16 cellular contexts compared by ENCODE assay signal in the genomic region with DNA sequence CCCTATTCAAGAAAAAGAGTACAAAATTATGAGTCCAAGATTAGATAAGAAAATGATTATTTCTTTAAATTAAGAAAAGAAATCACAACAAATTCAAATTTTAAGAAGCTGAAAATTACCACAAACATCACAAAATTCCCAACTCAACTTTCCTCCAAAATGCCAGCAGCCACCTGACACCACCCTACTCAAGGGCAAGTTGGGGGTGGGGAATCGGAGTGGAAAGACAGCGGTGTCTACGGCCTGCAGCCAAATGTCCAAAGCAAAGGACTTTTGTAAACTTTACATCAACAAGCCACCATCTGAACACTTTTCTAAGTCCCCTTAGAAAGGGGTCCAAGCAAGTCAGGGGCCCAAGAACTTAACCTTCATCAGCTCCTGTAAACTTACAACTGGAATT. TPM values are rescaled to one million over a fixed set of nuclear protein-coding genes. Genes with fewer than 3 reads are reported as not detected.
DNase-seq lines count a peak whose midpoint lies in the region; ATAC-seq and TF ChIP-seq lines count a peak whose summit lies in the region.
"Had no signal": no experiment of that assay in that cellular context is flagged by ENCODE, and none has a peak within 500 bp of the region (broad histone marks: within the 10 kb centered on the region; RNA-seq: fewer than 3 reads in every experiment).

No MANE protein-coding gene starts in this region.

- POLR2A ChIA-PET in CD4-positive, alpha-beta T cell (lab: Charles Lee), result no interaction called here

- H3K27me3 ChIP-seq in CD4-positive, alpha-beta T cell (ENCODE audit: control insufficient read depth, insufficient read depth, low read length), result peaks cover 44% of the 10 kb centered on the region

- H3K36me3 Mint-ChIP-seq in brain (peaks cover 6% of the 10 kb centered on the region), osteocyte (ENCODE audit: unreplicated experiment) (no peaks in the 10 kb centered on the region), type B pancreatic cell (peaks cover 5% of the 10 kb centered on the region), natural killer cell (no peaks in the 10 kb centered on the region)
- no peaks in the 10 kb centered on the region for H3K36me3 Mint-ChIP-seq in CD4-positive, alpha-beta T cell (ENCODE audit: low read depth)
- H3K36me3 Mint-ChIP-seq: CD4-positive, alpha-beta memory T cell had no signal

- DNase-seq in DMS 273 (lab: John Stamatoyannopoulos, UW; ENCODE audit: unreplicated experiment) (peak; percentile 11), DMS 273 treated with DMSO at 0.1 percent for 48 hours (lab: John Stamatoyannopoulos, UW) (no peak), osteocyte (ENCODE audit: extremely low spot score, unreplicated experiment) (peak; percentile 32), type B pancreatic cell (ENCODE audit: extremely low spot score, unreplicated experiment) (no peak), natural killer cell (no peak)
- DNase-seq in stimulated activated CD4-positive, alpha-beta T cell treated with anti-CD3 and anti-CD28 coated beads, Interleukin-4, amount 100 ng/mL, for 1 hour, result no peak
- no peak for DNase-seq in CD4-positive, alpha-beta T cell
- DNase-seq: AML-193; CD4-positive, alpha-beta memory T cell; DMS53; DND-41; H9 had no signal

- peak overlapping the region in 1 of 5 experiments; percentile 5 for H3K27ac Mint-ChIP-seq in brain
- no peak overlapping the region for H3K27ac Mint-ChIP-seq in osteocyte (ENCODE audit: unreplicated experiment)
- no peak overlapping the region for H3K27ac Mint-ChIP-seq in type B pancreatic cell
- H3K27ac Mint-ChIP-seq in natural killer cell, result no peak overlapping the region
- H3K27ac Mint-ChIP-seq in CD4-positive, alpha-beta T cell, result no peak overlapping the region
- H3K27ac Mint-ChIP-seq: CD4-positive, alpha-beta memory T cell; H9 had no signal

- CTCF ChIA-PET in CD4-positive, alpha-beta T cell (lab: Charles Lee), result no interaction called here

- H3K9me3 ChIP-seq in CD4-positive, alpha-beta T cell (ENCODE audit: control insufficient read depth, low read length), result peaks cover 8% of the 10 kb centered on the region

- H3K4me1 Mint-ChIP-seq in brain (peaks cover 28% of the 10 kb centered on the region), osteocyte (ENCODE audit: unreplicated experiment) (peaks cover 10% of the 10 kb centered on the region), type B pancreatic cell (ENCODE audit: unreplicated experiment) (peaks cover 13% of the 10 kb centered on the region), natural killer cell (no peaks in the 10 kb centered on the region)
- H3K4me1 Mint-ChIP-seq in CD4-positive, alpha-beta T cell (ENCODE audit: low read depth), result no peaks in the 10 kb centered on the region
- H3K4me1 Mint-ChIP-seq: CD4-positive, alpha-beta memory T cell had no signal

- H3K27me3 Mint-ChIP-seq in brain, result peaks cover 65% of the 10 kb centered on the region
- peaks cover 77% of the 10 kb centered on the region for H3K27me3 Mint-ChIP-seq in osteocyte (ENCODE audit: unreplicated experiment)
- peaks cover 62% of the 10 kb centered on the region for H3K27me3 Mint-ChIP-seq in type B pancreatic cell
- peaks cover 47 to 72% of the 10 kb centered on the region in 2 donors for H3K27me3 Mint-ChIP-seq in natural killer cell (ENCODE audit: low read depth in 2 of 2)
- peaks cover 64% of the 10 kb centered on the region for H3K27me3 Mint-ChIP-seq in CD4-positive, alpha-beta T cell

- intact Hi-C loops in natural killer cell (cut with micrococcal nuclease), result no loop called here
- intact Hi-C loops in CD4-positive, alpha-beta T cell (cut with DNase I, micrococcal nuclease), result no loop called here

- ATAC-seq in natural killer cell, result no peak
- no peak for ATAC-seq in CD4-positive, alpha-beta T cell (ENCODE audit: poor library complexity)
- ATAC-seq: A549, HepG2 had no signal

- TF ChIP-seq CTCF in brain (conservative IDR thresholded peaks at IDR 0.05) (no peak), osteocyte (IDR thresholded peaks at IDR 0.05) (no peak), type B pancreatic cell (conservative IDR thresholded peaks at IDR 0.05) (no peak), natural killer cell (IDR thresholded peaks at IDR 0.05) (no peak)
- no peak for TF ChIP-seq CTCF in CD4-positive, alpha-beta T cell (IDR thresholded peaks at IDR 0.05)

- H3K27ac ChIP-seq in CD4-positive, alpha-beta T cell (ENCODE audit: low read depth, low read length), result no peak overlapping the region
- H3K27ac ChIP-seq: 22Rv1 had no signal

- H3K9me3 Mint-ChIP-seq in brain (peaks cover 2 to 25% (median 14%) of the 10 kb centered on the region in 5 experiments), osteocyte (ENCODE audit: unreplicated experiment) (peaks cover 5% of the 10 kb centered on the region), type B pancreatic cell (peaks cover 6% of the 10 kb centered on the region), natural killer cell (no peaks in the 10 kb centered on the region)
- H3K9me3 Mint-ChIP-seq in CD4-positive, alpha-beta T cell, result peaks cover 5% of the 10 kb centered on the region

- H3K4me3 Mint-ChIP-seq in brain, result peak overlapping the region in 3 of 5 experiments; percentile 81 to 90 (median 82)
- no peak overlapping the region for H3K4me3 Mint-ChIP-seq in osteocyte (ENCODE audit: unreplicated experiment)
- H3K4me3 Mint-ChIP-seq in type B pancreatic cell, result peak overlapping the region; percentile 54
- H3K4me3 Mint-ChIP-seq in natural killer cell, result no peak overlapping the region
- H3K4me3 Mint-ChIP-seq in CD4-positive, alpha-beta T cell, result no peak overlapping the region
- H3K4me3 Mint-ChIP-seq: CD4-positive, alpha-beta memory T cell had no signal

RNA-seq across cellular contexts. Expression of a gene that starts 1.6 kb away (rescaled TPM):
- polyA plus RNA-seq in brain (ENCODE audit: insufficient read depth, low read depth, low replicate concordance), result 24.9 TPM
- total RNA-seq in osteocyte (not detected in 2 replicates), type B pancreatic cell (ENCODE audit: low replicate concordance) (8.1 and 8.4 TPM in 2 replicates), natural killer cell (under 1 TPM in 1 of 3 donors, not detected in 2; 0.30 TPM)
- total RNA-seq in CD4-positive, alpha-beta T cell, result not detected
- total RNA-seq: CD4-positive, alpha-beta memory T cell; HepG2 had no signal
- polyA plus RNA-seq: CD4-positive, alpha-beta memory T cell; HepG2 had no signal

Comparison
In these comparisons a context has a peak if more than half of its experiments do, and no peak if none do; other contexts are left out.
1. DNase-seq: peak in DMS 273 (single experiment) and osteocyte (single experiment); none in DMS 273 treated with DMSO at 0.1 percent for 48 hours (single experiment), type B pancreatic cell (single experiment), stimulated activated CD4-positive, alpha-beta T cell treated with anti-CD3 and anti-CD28 coated beads, Interleukin-4, amount 100 ng/mL, for 1 hour (single experiment), natural killer cell (single experiment) and CD4-positive, alpha-beta T cell (0 of 10).
2. H3K4me3 Mint-ChIP-seq: peak in brain (3 of 5) and type B pancreatic cell (single experiment); none in osteocyte (single experiment), natural killer cell (single experiment) and CD4-positive, alpha-beta T cell (single experiment).